Comparison of ENCODE assay signal across 8 cellular contexts in the genomic region with DNA sequence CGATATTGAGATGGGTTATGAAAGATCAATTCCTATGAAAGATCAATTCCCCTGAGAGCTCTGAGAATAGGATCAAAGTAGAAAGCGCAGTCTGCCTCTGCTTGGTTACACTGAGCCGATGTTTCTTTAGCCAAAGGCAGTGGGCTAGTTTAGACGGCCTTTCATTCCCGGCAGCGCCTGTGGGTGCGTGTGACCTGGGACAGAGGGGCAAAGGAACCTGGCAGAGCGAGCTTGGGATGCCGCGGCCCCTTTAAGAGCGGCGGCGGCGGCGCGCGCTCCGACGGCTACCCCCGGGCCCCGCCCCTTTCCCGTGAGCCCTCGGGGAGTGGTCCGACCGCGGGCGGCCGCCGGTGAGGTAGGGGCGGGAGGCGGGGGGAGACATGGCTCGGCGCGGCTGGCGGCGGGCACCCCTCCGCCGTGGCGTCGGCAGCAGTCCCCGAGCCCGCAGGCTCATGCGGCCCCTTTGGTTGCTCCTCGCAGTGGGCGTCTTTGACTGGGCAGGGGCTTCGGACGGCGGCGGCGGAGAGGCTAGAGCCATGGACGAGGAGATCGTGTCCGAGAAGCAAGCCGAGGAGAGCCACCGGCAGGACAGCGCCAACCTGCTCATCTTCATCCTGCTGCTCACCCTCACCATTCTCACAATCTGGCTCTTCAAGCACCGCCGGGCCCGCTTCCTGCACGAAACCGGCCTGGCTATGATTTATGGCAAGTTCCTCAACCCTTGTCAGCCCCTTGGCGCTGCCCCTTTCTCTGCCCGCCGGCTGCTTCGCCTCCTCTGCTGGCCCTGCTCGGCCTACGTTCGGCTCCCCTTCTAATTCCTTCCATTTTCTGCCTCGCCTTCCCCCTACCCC. TPM values are rescaled to one million over a fixed set of nuclear protein-coding genes. Genes with fewer than 3 reads are reported as not detected.
DNase-seq lines count a peak whose midpoint lies in the region; ATAC-seq and TF ChIP-seq lines count a peak whose summit lies in the region.

A gene (plus strand): TSS at position 313 of the 851 bp plus-strand sequence. CDS start 224 bp downstream, at position 537.

- H3K36me3 ChIP-seq in BLaER1 (no peaks in the 10 kb centered on the region), endocrine pancreas (ENCODE audit: control insufficient read depth, insufficient read depth, low read length) (no peaks in the 10 kb centered on the region), mesendoderm (ENCODE audit: control insufficient read depth, insufficient read depth, low read length) (no peaks in the 10 kb centered on the region)

- H3K27ac ChIP-seq in BLaER1 = peak within 1 kb of the TSS; percentile 72
- peak within 1 kb of the TSS; percentile 57 for H3K27ac ChIP-seq in mesendoderm (ENCODE audit: low read depth, low read length)

- H3K79me1 ChIP-seq in mesendoderm (ENCODE audit: low read length) = no peaks in the 10 kb centered on the region

- no peak within 1 kb of the TSS for H2BK5ac ChIP-seq in mesendoderm (ENCODE audit: low read length)

- no peak within 1 kb of the TSS for H2BK120ac ChIP-seq in mesendoderm (ENCODE audit: low read depth, low read length)

- no peak within 1 kb of the TSS for H2AK5ac ChIP-seq in mesendoderm (ENCODE audit: low read length)

- ATAC-seq in HG03432 (IDR thresholded peaks at IDR 0.05; ENCODE audit: unreplicated experiment) = peak; percentile 96

- peak within 1 kb of the TSS; percentile 93 for H3K56ac ChIP-seq in mesendoderm (ENCODE audit: low read length)

- H3K4ac ChIP-seq in mesendoderm (ENCODE audit: low read depth, low read length) = no peak within 1 kb of the TSS

- POLR2A ChIA-PET in activated CD8-positive, alpha-beta memory T cell treated with anti-CD3 and anti-CD28 coated beads for 36 hours (lab: Charles Lee) = no interaction called here

- H4K20me1 ChIP-seq in BLaER1 = peaks cover 16% of the 10 kb centered on the region

- H3K23ac ChIP-seq in mesendoderm (ENCODE audit: low read length) = no peak within 1 kb of the TSS

- H3K9ac ChIP-seq in BLaER1 = peak within 1 kb of the TSS; percentile 74
- H3K9ac ChIP-seq in endocrine pancreas (ENCODE audit: control insufficient read depth, insufficient read depth, low read length) = peak within 1 kb of the TSS; percentile 66
- H3K9ac ChIP-seq in mesendoderm (ENCODE audit: low read length) = peak within 1 kb of the TSS; percentile 80

- H3K4me2 ChIP-seq in BLaER1 (peak within 1 kb of the TSS; percentile 67), mesendoderm (ENCODE audit: low read length) (peak within 1 kb of the TSS; percentile 57)

- H2BK15ac ChIP-seq in mesendoderm (replicated peaks; ENCODE audit: low read depth) = no peak within 1 kb of the TSS

- H3K4me3 ChIP-seq in BLaER1 (peak within 1 kb of the TSS; percentile 76), endocrine pancreas (ENCODE audit: control insufficient read depth, insufficient read depth, low read length) (peak within 1 kb of the TSS; percentile 83), mesendoderm (ENCODE audit: low read length) (peak within 1 kb of the TSS; percentile 80)

- no CpG with 5 or more reads among the region's 69 CpGs for WGBS in mesendoderm (ENCODE audit: extremely low coverage, insufficient coverage, low lambda C conversion rate)

- peak within 1 kb of the TSS; percentile 64 for H3K18ac ChIP-seq in mesendoderm (ENCODE audit: low read length)

- peaks cover 4% of the 10 kb centered on the region for H3K79me2 ChIP-seq in mesendoderm (ENCODE audit: control insufficient read depth, insufficient read depth, low read length)

- H3K27me3 ChIP-seq in BLaER1 = peaks cover 56% of the 10 kb centered on the region
- H3K27me3 ChIP-seq in endocrine pancreas (ENCODE audit: control insufficient read depth, insufficient read depth, low read length) = no peaks in the 10 kb centered on the region
- no peaks in the 10 kb centered on the region for H3K27me3 ChIP-seq in mesendoderm (ENCODE audit: insufficient read depth, low read length, poor library complexity)

- H4K5ac ChIP-seq in mesendoderm (ENCODE audit: low read length) = no peak within 1 kb of the TSS

- DNase-seq in NCI-H69 (lab: John Stamatoyannopoulos, UW) (peak; percentile 87), mesendoderm (peak; percentile 69)
- peak; percentile 48 for DNase-seq in stimulated activated CD8-positive, alpha-beta memory T cell treated with anti-CD3 and anti-CD28 coated beads, Interleukin-12 subunit alpha, Interleukin-12 subunit beta, amount 100 ng/mL, for 4 hours (ENCODE audit: low read depth)

- H4K8ac ChIP-seq in mesendoderm (ENCODE audit: low read depth, low read length) = no peak within 1 kb of the TSS

- TF ChIP-seq POLR2A in GM19193 (IDR thresholded peaks at IDR 0.05; ENCODE audit: extremely low read depth, insufficient read depth, insufficient read length) = peak; percentile 35

- peaks cover 38% of the 10 kb centered on the region for H3K4me1 ChIP-seq in BLaER1
- H3K4me1 ChIP-seq in endocrine pancreas (ENCODE audit: control insufficient read depth, insufficient read depth, low read length) = no peaks in the 10 kb centered on the region
- H3K4me1 ChIP-seq in mesendoderm (ENCODE audit: control insufficient read depth, low read depth, low read length) = no peaks in the 10 kb centered on the region

- CTCF ChIA-PET in activated CD8-positive, alpha-beta memory T cell treated with anti-CD3 and anti-CD28 coated beads for 36 hours (lab: Charles Lee) = no interaction called here

- H3K9me3 ChIP-seq in BLaER1 = no peaks in the 10 kb centered on the region
- no peaks in the 10 kb centered on the region for H3K9me3 ChIP-seq in endocrine pancreas (ENCODE audit: control insufficient read depth, low read length)

RNA-seq across cellular contexts. Expression of the gene that starts here (rescaled TPM):
- 10 to 100 TPM; 14.8 to 15.2 TPM for total RNA-seq in activated CD8-positive, alpha-beta memory T cell treated with anti-CD3 and anti-CD28 coated beads for 36 hours
- 6.9 TPM for polyA plus RNA-seq in mesendoderm (2013, experiment 1 of 2)
- 6.7 TPM for polyA plus RNA-seq in mesendoderm (2013, experiment 2 of 2)

Comparison
In these comparisons a context has a peak if more than half of its experiments do, and no peak if none do; other contexts are left out.
1. Peak in every context shown above with its lines: DNase-seq, ATAC-seq, H3K4me3 ChIP-seq and H3K27ac ChIP-seq.